In the genomic region with DNA sequence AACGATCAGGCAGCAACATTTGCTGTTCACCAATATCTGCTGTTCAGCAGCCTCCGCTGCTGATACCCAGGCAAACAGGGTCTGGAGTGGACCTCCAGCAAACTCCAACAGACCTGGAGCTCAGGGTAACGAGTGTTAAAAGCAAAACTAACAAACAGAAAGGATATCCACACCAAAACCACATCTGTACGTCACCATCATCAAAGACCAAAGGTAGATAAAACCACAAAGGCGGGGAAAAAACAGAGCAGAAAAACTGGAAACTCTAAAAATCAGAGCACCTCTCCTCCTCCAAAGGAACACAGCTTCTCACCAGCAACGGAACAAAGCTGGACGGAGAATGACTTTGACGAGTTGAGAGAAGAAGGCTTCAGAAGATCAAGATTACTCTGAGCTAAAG, we compare ENCODE assay signal across 7 cellular contexts.
DNase-seq lines count a peak whose midpoint lies in the region; ATAC-seq and TF ChIP-seq lines count a peak whose summit lies in the region.
"Not testable (repeated sequence)": the region's sequence is repeated elsewhere in the genome, so short reads cannot be mapped to it uniquely, and the experiment has no call there.

No MANE protein-coding gene starts in this region.

- H3K27me3 ChIP-seq in CD8-positive, alpha-beta memory T cell (ENCODE audit: insufficient read depth, low read length, poor library complexity, severe bottlenecking), result not testable (repeated sequence)
- peaks cover 25% of the 10 kb centered on the region for H3K27me3 ChIP-seq in PC-9 (ENCODE audit: insufficient read depth, low read depth)

- H2AFZ ChIP-seq in PC-9, result peak overlapping the region; percentile 48; the same call in 1 of the 2 replicates

- not testable (repeated sequence) for H3K36me3 ChIP-seq in CD8-positive, alpha-beta memory T cell (ENCODE audit: insufficient read depth, low read length); PC-9 (ENCODE audit: low read depth)

- not testable (repeated sequence) for TF ChIP-seq CTCF in PC-9 (conservative IDR thresholded peaks at IDR 0.05)

- H3K27me3 Mint-ChIP-seq in CD8-positive, alpha-beta memory T cell, result peaks cover 11 to 14% of the 10 kb centered on the region in 2 donors
- H3K27me3 Mint-ChIP-seq in activated CD4-positive, alpha-beta T cell treated with anti-CD3 and anti-CD28 coated beads, Interleukin-2, amount 10 ng/mL, durations not matched to agents 24 days and 14 days; activated naive CD8-positive, alpha-beta T cell treated with anti-CD3 and anti-CD28 coated beads, Interleukin-2, amount 10 ng/mL, durations not matched to agents 7 days and 5 days: not testable (repeated sequence)
- H3K27me3 Mint-ChIP-seq in activated T-cell treated with anti-CD3 and anti-CD28 coated beads, Interleukin-2, amount 50 U/mL, for 72 hours (ENCODE audit: low read depth), result peaks cover 35% of the 10 kb centered on the region
- peaks cover 15 to 17% of the 10 kb centered on the region in 2 donors for H3K27me3 Mint-ChIP-seq in effector memory CD8-positive, alpha-beta T cell

- H4K20me1 ChIP-seq in PC-9 (ENCODE audit: insufficient read depth), result not testable (repeated sequence)

- peak overlapping the region in 4 of 8 donors; percentile 39 to 56 (median 45) for H3K27ac Mint-ChIP-seq in CD8-positive, alpha-beta memory T cell
- H3K27ac Mint-ChIP-seq in activated CD4-positive, alpha-beta T cell treated with anti-CD3 and anti-CD28 coated beads, Interleukin-2, amount 10 ng/mL, durations not matched to agents 24 days and 14 days; activated naive CD8-positive, alpha-beta T cell treated with anti-CD3 and anti-CD28 coated beads, Interleukin-2, amount 10 ng/mL, durations not matched to agents 7 days and 5 days; stimulated activated effector memory CD8-positive, alpha-beta T cell treated with anti-CD3 and anti-CD28 coated beads, Interleukin-12 subunit alpha, Interleukin-12 subunit beta, amount 100 ng/mL, for 72 hours: not testable (repeated sequence)
- peak overlapping the region; percentile 47 for H3K27ac Mint-ChIP-seq in activated T-cell treated with anti-CD3 and anti-CD28 coated beads, Interleukin-2, amount 50 U/mL, for 72 hours
- peak overlapping the region in 1 of 2 donors; percentile 67 for H3K27ac Mint-ChIP-seq in effector memory CD8-positive, alpha-beta T cell

- H3K79me2 ChIP-seq in PC-9 (ENCODE audit: low read depth), result not testable (repeated sequence)

- DNase-seq in CD8-positive, alpha-beta memory T cell, result peak in 2 of 5 donors; percentile 5 to 32
- DNase-seq in PC-9; activated T-cell treated with anti-CD3 and anti-CD28 coated beads, Interleukin-2, amount 50 U/mL, for 72 hours; activated naive CD8-positive, alpha-beta T cell treated with anti-CD3 and anti-CD28 coated beads, Interleukin-2, amount 10 ng/mL, durations not matched to agents 7 days and 5 days; effector memory CD8-positive, alpha-beta T cell; stimulated activated effector memory CD8-positive, alpha-beta T cell treated with anti-CD3 and anti-CD28 coated beads, Interleukin-12 subunit alpha, Interleukin-12 subunit beta, amount 100 ng/mL, for 72 hours (ENCODE audit: low spot score in 2 of 2): not testable (repeated sequence)
- peak; percentile 61 for DNase-seq in activated CD4-positive, alpha-beta T cell treated with anti-CD3 and anti-CD28 coated beads, Interleukin-2, amount 10 ng/mL, durations not matched to agents 24 days and 14 days

- POLR2A ChIA-PET in CD8-positive, alpha-beta memory T cell (lab: Charles Lee); PC-9 (lab: Charles Lee; ENCODE audit: unreplicated experiment); activated naive CD8-positive, alpha-beta T cell treated with anti-CD3 and anti-CD28 coated beads, Interleukin-2, amount 10 ng/mL, durations not matched to agents 7 days and 5 days (lab: Charles Lee): not testable (repeated sequence)

- H3F3A ChIP-seq in PC-9 (ENCODE audit: insufficient read depth, low read depth), result not testable (repeated sequence)

- not testable (repeated sequence) for H3K4me1 ChIP-seq in CD8-positive, alpha-beta memory T cell (ENCODE audit: insufficient read depth, low read length); PC-9 (replicated peaks; ENCODE audit: insufficient read depth)

- not testable (repeated sequence) for H3K4me3 ChIP-seq in CD8-positive, alpha-beta memory T cell (ENCODE audit: low read length); PC-9

- peaks cover 10 to 26% (median 16%) of the 10 kb centered on the region in 3 donors for H3K4me1 Mint-ChIP-seq in CD8-positive, alpha-beta memory T cell
- not testable (repeated sequence) for H3K4me1 Mint-ChIP-seq in activated CD4-positive, alpha-beta T cell treated with anti-CD3 and anti-CD28 coated beads, Interleukin-2, amount 10 ng/mL, durations not matched to agents 24 days and 14 days; activated T-cell treated with anti-CD3 and anti-CD28 coated beads, Interleukin-2, amount 50 U/mL, for 72 hours (ENCODE audit: low read depth); activated naive CD8-positive, alpha-beta T cell treated with anti-CD3 and anti-CD28 coated beads, Interleukin-2, amount 10 ng/mL, durations not matched to agents 7 days and 5 days; effector memory CD8-positive, alpha-beta T cell (ENCODE audit: low read depth in 2 of 2); stimulated activated effector memory CD8-positive, alpha-beta T cell treated with anti-CD3 and anti-CD28 coated beads, Interleukin-12 subunit alpha, Interleukin-12 subunit beta, amount 100 ng/mL, for 72 hours

- not testable (repeated sequence) for BruUV-seq in PC-9 (replicated peaks; lab: Mats Ljungman, UMichigan)

- not testable (repeated sequence) for ATAC-seq in activated T-cell treated with anti-CD3 and anti-CD28 coated beads, Interleukin-2, amount 50 U/mL, for 72 hours (replicated peaks in 1 of 2); activated naive CD8-positive, alpha-beta T cell treated with anti-CD3 and anti-CD28 coated beads, Interleukin-2, amount 10 ng/mL, durations not matched to agents 7 days and 5 days (ENCODE audit: low read depth); effector memory CD8-positive, alpha-beta T cell (replicated peaks); stimulated activated effector memory CD8-positive, alpha-beta T cell treated with anti-CD3 and anti-CD28 coated beads, Interleukin-12 subunit alpha, Interleukin-12 subunit beta, amount 100 ng/mL, for 72 hours

- not testable (repeated sequence) for H3K9me3 ChIP-seq in CD8-positive, alpha-beta memory T cell (ENCODE audit: low read length); PC-9 (ENCODE audit: insufficient read depth, low read depth)

- H3K4me3 Mint-ChIP-seq in CD8-positive, alpha-beta memory T cell, result peak overlapping the region in 6 of 7 donors; percentile 2 to 79 (median 50)
- H3K4me3 Mint-ChIP-seq in activated CD4-positive, alpha-beta T cell treated with anti-CD3 and anti-CD28 coated beads, Interleukin-2, amount 10 ng/mL, durations not matched to agents 24 days and 14 days, result peak overlapping the region; percentile 44
- H3K4me3 Mint-ChIP-seq in activated T-cell treated with anti-CD3 and anti-CD28 coated beads, Interleukin-2, amount 50 U/mL, for 72 hours, result peak overlapping the region; percentile 21 to 47
- peak overlapping the region; percentile 24 for H3K4me3 Mint-ChIP-seq in activated naive CD8-positive, alpha-beta T cell treated with anti-CD3 and anti-CD28 coated beads, Interleukin-2, amount 10 ng/mL, durations not matched to agents 7 days and 5 days
- peak overlapping the region; percentile 13 to 43 for H3K4me3 Mint-ChIP-seq in effector memory CD8-positive, alpha-beta T cell
- H3K4me3 Mint-ChIP-seq in stimulated activated effector memory CD8-positive, alpha-beta T cell treated with anti-CD3 and anti-CD28 coated beads, Interleukin-12 subunit alpha, Interleukin-12 subunit beta, amount 100 ng/mL, for 72 hours, result peak overlapping the region; percentile 15

- 0 out of 2 replicates have a peak overlapping the region, but pooled peaks have one; percentile 13 for H3K4me2 ChIP-seq in PC-9

- peaks cover 0 to 24% (median 19%) of the 10 kb centered on the region in 5 donors for H3K9me3 Mint-ChIP-seq in CD8-positive, alpha-beta memory T cell
- H3K9me3 Mint-ChIP-seq in activated CD4-positive, alpha-beta T cell treated with anti-CD3 and anti-CD28 coated beads, Interleukin-2, amount 10 ng/mL, durations not matched to agents 24 days and 14 days; activated T-cell treated with anti-CD3 and anti-CD28 coated beads, Interleukin-2, amount 50 U/mL, for 72 hours; effector memory CD8-positive, alpha-beta T cell; stimulated activated effector memory CD8-positive, alpha-beta T cell treated with anti-CD3 and anti-CD28 coated beads, Interleukin-12 subunit alpha, Interleukin-12 subunit beta, amount 100 ng/mL, for 72 hours: not testable (repeated sequence)
- peaks cover 19% of the 10 kb centered on the region for H3K9me3 Mint-ChIP-seq in activated naive CD8-positive, alpha-beta T cell treated with anti-CD3 and anti-CD28 coated beads, Interleukin-2, amount 10 ng/mL, durations not matched to agents 7 days and 5 days

- CTCF ChIA-PET in CD8-positive, alpha-beta memory T cell (lab: Charles Lee); PC-9 (lab: Charles Lee): not testable (repeated sequence)

- H3K9me2 ChIP-seq in PC-9 (ENCODE audit: insufficient read depth), result not testable (repeated sequence)

- intact Hi-C loops in PC-9 (cut with micrococcal nuclease; ENCODE audit: unreplicated experiment); activated CD4-positive, alpha-beta T cell treated with anti-CD3 and anti-CD28 coated beads, Interleukin-2, amount 10 ng/mL, durations not matched to agents 24 days and 14 days (cut with micrococcal nuclease): not testable (repeated sequence)

- H3K27ac ChIP-seq in CD8-positive, alpha-beta memory T cell (ENCODE audit: low read depth, low read length); PC-9: not testable (repeated sequence)

- H3K36me3 Mint-ChIP-seq in CD8-positive, alpha-beta memory T cell; activated CD4-positive, alpha-beta T cell treated with anti-CD3 and anti-CD28 coated beads, Interleukin-2, amount 10 ng/mL, durations not matched to agents 24 days and 14 days (ENCODE audit: low read depth); activated naive CD8-positive, alpha-beta T cell treated with anti-CD3 and anti-CD28 coated beads, Interleukin-2, amount 10 ng/mL, durations not matched to agents 7 days and 5 days; effector memory CD8-positive, alpha-beta T cell (ENCODE audit: insufficient read depth); stimulated activated effector memory CD8-positive, alpha-beta T cell treated with anti-CD3 and anti-CD28 coated beads, Interleukin-12 subunit alpha, Interleukin-12 subunit beta, amount 100 ng/mL, for 72 hours: not testable (repeated sequence)
- H3K36me3 Mint-ChIP-seq in activated T-cell treated with anti-CD3 and anti-CD28 coated beads, Interleukin-2, amount 50 U/mL, for 72 hours (ENCODE audit: insufficient read depth in 2 of 2), result peaks cover 6 to 14% of the 10 kb centered on the region in 2 donors
